6 cellular contexts compared by ENCODE assay signal in genomic region chr16:16207935-16208334, GRCh38. TPM values are rescaled to one million over a fixed set of nuclear protein-coding genes. Genes with fewer than 3 reads are reported as not detected.
"Had no signal": no experiment of that assay in that cellular context is flagged by ENCODE, and none has a peak within 500 bp of the region (broad histone marks: within the 10 kb centered on the region; RNA-seq: fewer than 3 reads in every experiment).

No MANE protein-coding gene starts in this region.

RNA-seq across cellular contexts. Expression of gene ABCC6, which starts 15.4 kb away (rescaled TPM):
- total RNA-seq: activated CD8-positive, alpha-beta T cell treated with anti-CD3 and anti-CD28 coated beads for 36 hours; activated naive CD8-positive, alpha-beta T cell treated with anti-CD3 and anti-CD28 coated beads for 36 hours; activated T-cell treated with anti-CD3 and anti-CD28 coated beads, Interleukin-2, amount 50 U/mL, for 72 hours; activated T-helper 2 cell treated with anti-CD3 and anti-CD28 coated beads, Interferon-gamma antibody, Interleukin-2, Interleukin-4, amounts not matched to agents 10 μg/mL and 5 μg/mL and 100 μg/mL, durations not matched to agents 14 hours and 24 hours and 36 hours; OCI-LY7; T-helper 2 cell treated with Interferon-gamma antibody and Interleukin-4, amounts not matched to agents 100 ng/mL and 5 ng/mL, for 36 hours had no signal
